18 cellular contexts compared by ENCODE assay signal in the genomic region with DNA sequence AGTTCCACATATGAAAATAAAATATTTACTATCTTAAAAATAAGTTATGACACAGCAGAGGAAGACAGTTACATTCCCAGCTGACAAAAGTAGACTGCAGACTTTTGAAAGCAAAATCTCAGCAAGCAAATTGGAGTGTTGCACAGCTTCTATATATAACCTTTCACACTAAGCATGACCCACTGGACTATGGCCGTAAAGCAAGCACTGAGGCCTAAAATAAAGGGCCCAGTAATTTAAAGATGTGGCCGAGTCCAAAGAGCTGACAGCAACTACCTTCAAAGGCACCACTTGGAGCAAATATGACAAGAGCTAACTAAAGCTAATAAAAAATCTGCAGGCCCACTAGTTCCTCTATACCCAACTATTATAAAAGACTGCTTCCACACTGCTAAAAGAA. TPM values are rescaled to one million over a fixed set of nuclear protein-coding genes. Genes with fewer than 3 reads are reported as not detected.
DNase-seq lines count a peak whose midpoint lies in the region; ATAC-seq and TF ChIP-seq lines count a peak whose summit lies in the region.
"Had no signal": no experiment of that assay in that cellular context is flagged by ENCODE, and none has a peak within 500 bp of the region (broad histone marks: within the 10 kb centered on the region; RNA-seq: fewer than 3 reads in every experiment).

No MANE protein-coding gene starts in this region.

- intact Hi-C loops in colonic mucosa (cut with DNase I) = no loop called here

- H3K9ac ChIP-seq in colonic mucosa (ENCODE audit: low read depth in 2 of 2, low read length in 2 of 2) = no peak overlapping the region

- no peaks in the 10 kb centered on the region for H3K9me3 ChIP-seq in cardiac muscle cell (ENCODE audit: low read depth)
- no peaks in the 10 kb centered on the region for H3K9me3 ChIP-seq in right atrium auricular region
- H3K9me3 ChIP-seq in effector memory CD4-positive, alpha-beta T cell (ENCODE audit: control insufficient read depth, low read length) = no peaks in the 10 kb centered on the region
- H3K9me3 ChIP-seq in tibial nerve = no peaks in the 10 kb centered on the region
- no peaks in the 10 kb centered on the region for H3K9me3 ChIP-seq in colonic mucosa
- H3K9me3 ChIP-seq: A549, thyroid gland had no signal

- TF ChIP-seq POLR2A in tibial nerve (IDR thresholded peaks at IDR 0.05) = no peak

- no peak for ATAC-seq in GM21423 (IDR thresholded peaks at IDR 0.05; ENCODE audit: unreplicated experiment)
- ATAC-seq: A549 had no signal

- 30 to 34% methylated on average over 2 of the region's 2 CpGs for WGBS in tibial nerve, 2 donors

- H3K27ac ChIP-seq in cardiac muscle cell (peak overlapping the region; percentile 94), right atrium auricular region (no peak overlapping the region), tibial nerve (no peak overlapping the region), colonic mucosa (no peak overlapping the region)
- peak overlapping the region; percentile 13 for H3K27ac ChIP-seq in effector memory CD4-positive, alpha-beta T cell (ENCODE audit: insufficient read depth, low read length, poor library complexity, severe bottlenecking)
- H3K27ac ChIP-seq: A549, C4-2B, thyroid gland had no signal

- H3K36me3 ChIP-seq in cardiac muscle cell (no peaks in the 10 kb centered on the region), right atrium auricular region (no peaks in the 10 kb centered on the region), tibial nerve (no peaks in the 10 kb centered on the region), colonic mucosa (no peaks in the 10 kb centered on the region)
- peaks cover 11% of the 10 kb centered on the region for H3K36me3 ChIP-seq in effector memory CD4-positive, alpha-beta T cell (ENCODE audit: control insufficient read depth, insufficient read depth, low read length)
- H3K36me3 ChIP-seq: thyroid gland had no signal

- DNase-seq in cardiac muscle cell (ENCODE audit: low read depth in 1 of 2, low spot score in 1 of 2) = peak in 1 of 2 donors; percentile 54
- no peak for DNase-seq in right atrium auricular region (ENCODE audit: low spot score)
- no peak for DNase-seq in effector memory CD4-positive, alpha-beta T cell
- DNase-seq in myocyte (ENCODE audit: low read depth) = peak; percentile 25
- no peak for DNase-seq in tibial nerve (ENCODE audit: low spot score in 2 of 2)
- DNase-seq in NCI-H526 (lab: John Stamatoyannopoulos, UW) = no peak
- DNase-seq in colonic mucosa = no peak
- DNase-seq: activated CD4-positive, alpha-beta T cell treated with anti-CD3 and anti-CD28 coated beads, Interleukin-2, amount 10 ng/mL, durations not matched to agents 7 days and 5 days; activated CD8-positive, alpha-beta memory T cell treated with anti-CD3 and anti-CD28 coated beads, Interleukin-2, amount 50 U/mL, for 4 hours; activated gamma-delta T cell; DMS153; NCI-H1417; NCI-H774; RPMI8226; thyroid gland had no signal

- H3K27me3 ChIP-seq in cardiac muscle cell (no peaks in the 10 kb centered on the region), right atrium auricular region (no peaks in the 10 kb centered on the region), tibial nerve (no peaks in the 10 kb centered on the region), colonic mucosa (no peaks in the 10 kb centered on the region)
- no peaks in the 10 kb centered on the region for H3K27me3 ChIP-seq in effector memory CD4-positive, alpha-beta T cell (replicated peaks; ENCODE audit: control insufficient read depth, insufficient read depth, low read length, poor library complexity, severe bottlenecking)
- H3K27me3 ChIP-seq: thyroid gland had no signal

- H3K4me1 ChIP-seq in cardiac muscle cell (ENCODE audit: low read depth) (peaks cover 44% of the 10 kb centered on the region), right atrium auricular region (peaks cover 0 to 56% of the 10 kb centered on the region in 2 donors), tibial nerve (peaks cover 0 to 66% (median 28%) of the 10 kb centered on the region in 4 donors), colonic mucosa (no peaks in the 10 kb centered on the region)
- peaks cover 22% of the 10 kb centered on the region for H3K4me1 ChIP-seq in effector memory CD4-positive, alpha-beta T cell (ENCODE audit: control insufficient read depth, insufficient read depth, low read length, poor library complexity, severe bottlenecking)

- no peak for TF ChIP-seq EP300 in tibial nerve (IDR thresholded peaks at IDR 0.05)

- TF ChIP-seq CTCF in cardiac muscle cell (IDR thresholded peaks at IDR 0.05; ENCODE audit: low read depth, low read length) (no peak), right atrium auricular region (IDR thresholded peaks at IDR 0.05) (no peak), tibial nerve (IDR thresholded peaks at IDR 0.05) (no peak), colonic mucosa (IDR thresholded peaks at IDR 0.05) (no peak)

- H3K4me3 ChIP-seq in cardiac muscle cell = peak overlapping the region; percentile 13
- H3K4me3 ChIP-seq in right atrium auricular region = no peak overlapping the region
- H3K4me3 ChIP-seq in effector memory CD4-positive, alpha-beta T cell (ENCODE audit: insufficient read depth, low read depth, low read length, poor library complexity, severe bottlenecking) = no peak overlapping the region
- no peak overlapping the region for H3K4me3 ChIP-seq in tibial nerve
- H3K4me3 ChIP-seq in colonic mucosa = no peak overlapping the region
- H3K4me3 ChIP-seq: A549, thyroid gland had no signal

RNA-seq across cellular contexts. Expression of a gene that starts 6.5 kb away (rescaled TPM):
- 218 and 234 TPM in 2 replicates for total RNA-seq in cardiac muscle cell
- 182 and 230 TPM in 2 replicates for polyA plus RNA-seq in cardiac muscle cell
- total RNA-seq in right atrium auricular region = 100 to 1,000 TPM; 117 to 124 TPM
- total RNA-seq in myocyte = 198 and 222 TPM in 2 replicates
- 98.3 TPM for polyA plus RNA-seq in myocyte (2012)
- 100 to 1,000 TPM; 175 to 225 (median 199) TPM for total RNA-seq in tibial nerve
- 100 to 1,000 TPM; 243 to 266 TPM for total RNA-seq in colonic mucosa

Comparison
In these comparisons a context has a peak if more than half of its experiments do, and no peak if none do; other contexts are left out.
1. H3K27ac ChIP-seq: peak in cardiac muscle cell (single experiment) and effector memory CD4-positive, alpha-beta T cell (single experiment); none in right atrium auricular region (0 of 2), tibial nerve (0 of 4) and colonic mucosa (single experiment).